ENCODE assay signal across 11 cellular contexts in the genomic region with DNA sequence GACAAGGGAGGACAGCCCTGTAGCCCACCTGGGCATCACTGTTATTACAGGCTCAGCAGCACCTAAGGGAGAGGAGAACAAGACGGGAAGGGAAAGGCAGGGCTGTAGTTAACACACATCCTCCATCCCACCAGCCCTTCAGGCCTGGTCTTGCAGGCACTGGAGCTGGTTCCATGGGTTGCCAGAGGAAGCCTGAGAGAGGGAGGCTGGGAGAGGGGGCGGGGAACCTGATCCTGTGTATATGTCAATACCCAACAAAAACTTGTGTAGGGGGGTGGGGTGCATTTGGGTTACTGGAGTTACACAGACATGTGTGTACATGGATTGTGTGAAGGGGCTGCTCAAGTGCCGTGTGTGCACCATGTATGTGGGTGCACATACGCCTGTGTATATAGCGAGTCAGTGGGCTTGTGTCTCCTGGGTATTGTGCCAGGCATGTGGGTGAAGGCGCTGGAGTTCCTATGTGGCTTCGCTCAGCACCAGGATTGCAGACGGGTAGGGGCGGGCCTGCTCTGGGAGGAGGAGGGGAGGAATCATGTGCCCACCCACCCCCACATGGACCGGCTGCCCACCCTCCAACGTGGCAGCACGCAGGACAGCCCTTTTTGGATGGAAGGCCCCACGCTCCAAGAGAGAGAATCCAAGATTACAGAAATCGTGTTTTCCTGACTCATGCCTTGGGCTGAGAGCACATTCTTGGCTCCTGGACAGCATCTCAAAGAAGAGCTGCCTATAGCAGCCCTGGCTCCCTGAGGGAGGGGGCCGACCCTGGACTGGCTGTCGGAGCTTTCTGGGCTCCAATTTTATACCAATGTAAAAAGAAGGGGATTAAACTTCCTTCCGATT. TPM values are rescaled to one million over a fixed set of nuclear protein-coding genes. Genes with fewer than 3 reads are reported as not detected.
A peak's percentile ranks its signal among the peaks of the same experiment; 100 is the strongest.
DNase-seq lines count a peak whose midpoint lies in the region; ATAC-seq and TF ChIP-seq lines count a peak whose summit lies in the region.
"Had no signal": no experiment of that assay in that cellular context is flagged by ENCODE, and none has a peak within 500 bp of the region (broad histone marks: within the 10 kb centered on the region; RNA-seq: fewer than 3 reads in every experiment).

No MANE protein-coding gene starts in this region.

- DNase-seq in AG08395 (ENCODE audit: low spot score) (peak; percentile 77), fibroblast of peridontal ligament (ENCODE audit: extremely low read depth) (peak; percentile 98), ovary (peak; percentile 79 to 81 (median 80)), KG1 (lab: John Stamatoyannopoulos, UW) (no peak), NCI-H510A treated with DMSO at 0.1 percent for 48 hours (lab: John Stamatoyannopoulos, UW) (no peak), head of caudate nucleus (no peak)
- DNase-seq: activated naive CD8-positive, alpha-beta T cell treated with anti-CD3 and anti-CD28 coated beads, Interleukin-2, amount 10 ng/mL, durations not matched to agents 7 days and 5 days; CD8-positive, alpha-beta memory T cell; naive thymus-derived CD4-positive, alpha-beta T cell had no signal

- TF ChIP-seq CTCF in ovary (IDR thresholded peaks at IDR 0.05) = no peak

- no peak overlapping the region for H3K4me3 ChIP-seq in ovary

- TF ChIP-seq EP300 in ovary (IDR thresholded peaks at IDR 0.05) = no peak

- peak overlapping the region; percentile 98 to 100 for H3K27ac ChIP-seq in ovary

- peaks cover 34% of the 10 kb centered on the region for H3K4me1 ChIP-seq in ovary (ENCODE audit: insufficient read depth)

- H3K36me3 ChIP-seq in ovary = no peaks in the 10 kb centered on the region

- intact Hi-C loops in ovary (cut with DNase I) = no loop called here
- intact Hi-C loops in head of caudate nucleus (cut with DNase I) = no loop called here

- WGBS in ovary, 3 donors = 11 to 17% (median 14%) methylated on average over 17 of the region's 17 CpGs

- peak; percentile 60 for ATAC-seq in SK-N-SH treated with all-trans-retinoic acid at 6 μM for 48 hours
- ATAC-seq in HG02973 (IDR thresholded peaks at IDR 0.05; ENCODE audit: unreplicated experiment) = no peak
- ATAC-seq: naive thymus-derived CD4-positive, alpha-beta T cell had no signal

- no peaks in the 10 kb centered on the region for H3K9me3 ChIP-seq in ovary

- no peaks in the 10 kb centered on the region for H3K27me3 ChIP-seq in ovary

- no peak for TF ChIP-seq POLR2A in ovary (IDR thresholded peaks at IDR 0.05)

TF ChIP-seq in SK-N-SH treated with all-trans-retinoic acid at 6 μM for 48 hours, 23 proteins besides CTCF, POLR2A, EP300 and RAD21:
- TF ChIP-seq ZNF565 (CRISPR knock-in tag; conservative IDR thresholded peaks at IDR 0.05; ENCODE audit: low read depth) = no peak
- TF ChIP-seq CSDC2 (CRISPR knock-in tag; IDR thresholded peaks at IDR 0.05) = no peak
- no peak for TF ChIP-seq ZNF8 (CRISPR knock-in tag; IDR thresholded peaks at IDR 0.05)
- no peak for TF ChIP-seq PPARA (CRISPR knock-in tag; IDR thresholded peaks at IDR 0.05; ENCODE audit: borderline replicate concordance)

RNA-seq across cellular contexts. Expression of a gene that starts 4.2 kb away (rescaled TPM):
- total RNA-seq in ovary = 100 to 1,000 TPM; 122 to 289 (median 188) TPM
- 100 to 1,000 TPM; 155 to 163 TPM for polyA plus RNA-seq in ovary

RNA-seq across cellular contexts. Expression of a gene that starts 32.1 kb away (rescaled TPM):
- 10 to 100 TPM in 2 of 7 donors, 1 to 10 TPM in 5; 3.8 to 15.8 (median 8.4) TPM for total RNA-seq in ovary
- 1 to 10 TPM; 5.5 to 6.3 TPM for polyA plus RNA-seq in ovary

Comparison
In these comparisons a context has a peak if more than half of its experiments do, and no peak if none do; other contexts are left out.
1. DNase-seq: peak in AG08395 (single experiment), fibroblast of peridontal ligament (single experiment) and ovary (5 of 5); none in KG1 (single experiment), NCI-H510A treated with DMSO at 0.1 percent for 48 hours (single experiment) and head of caudate nucleus (0 of 42).